Comparison of ENCODE assay signal across 21 cellular contexts in the genomic region with DNA sequence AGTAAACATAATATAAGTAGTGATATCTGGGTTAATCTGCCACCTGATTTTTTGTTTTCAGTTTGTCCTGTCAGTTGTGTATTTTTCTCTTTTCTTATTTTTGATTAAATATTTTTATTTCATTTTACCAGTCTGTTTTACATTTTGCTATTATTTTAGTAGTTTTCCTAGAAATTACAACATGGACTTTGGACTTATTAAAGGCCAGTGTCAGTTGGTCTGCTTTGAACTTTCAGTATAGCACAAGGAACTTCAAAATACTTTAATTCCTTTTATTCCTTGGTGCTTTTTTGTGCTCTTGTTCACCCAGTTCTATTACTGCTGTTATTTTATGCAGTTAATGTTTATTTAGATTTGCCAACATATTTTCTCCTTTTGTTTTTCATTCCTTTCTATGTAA.
DNase-seq lines count a peak whose midpoint lies in the region; ATAC-seq, FAIRE-seq and TF ChIP-seq lines count a peak whose summit lies in the region.
"Had no signal": no experiment of that assay in that cellular context is flagged by ENCODE, and none has a peak within 500 bp of the region (broad histone marks: within the 10 kb centered on the region; RNA-seq: fewer than 3 reads in every experiment).

No MANE protein-coding gene starts in this region.

- H3K4me3 ChIP-seq in Karpas-422 (ENCODE audit: low read length) (no peak overlapping the region), sigmoid colon (no peak overlapping the region)
- H3K4me3 ChIP-seq: cardiac muscle cell, GM23338, ovary, SK-N-MC had no signal

- H3K27me3 Mint-ChIP-seq in activated CD4-positive, alpha-beta T cell treated with anti-CD3 and anti-CD28 coated beads, Interleukin-2, amount 10 ng/mL, durations not matched to agents 24 days and 14 days = no peaks in the 10 kb centered on the region

- no peaks in the 10 kb centered on the region for H3K9me3 Mint-ChIP-seq in activated CD4-positive, alpha-beta T cell treated with anti-CD3 and anti-CD28 coated beads, Interleukin-2, amount 10 ng/mL, durations not matched to agents 24 days and 14 days
- H3K9me3 Mint-ChIP-seq: activated naive CD4-positive, alpha-beta T cell treated with anti-CD3 and anti-CD28 coated beads, Interleukin-2, amount 50 U/mL, for 72 hours; GM23338 had no signal

- H3K36me3 ChIP-seq in Karpas-422 (ENCODE audit: insufficient read depth, low read length) = peaks cover 5% of the 10 kb centered on the region; the same call in 1 of the 2 replicates
- H3K36me3 ChIP-seq in sigmoid colon = no peaks in the 10 kb centered on the region
- H3K36me3 ChIP-seq: cardiac muscle cell, ovary had no signal

- peak overlapping the region; percentile 82 for H3K4me3 Mint-ChIP-seq in activated CD4-positive, alpha-beta T cell treated with anti-CD3 and anti-CD28 coated beads, Interleukin-2, amount 10 ng/mL, durations not matched to agents 24 days and 14 days
- H3K4me3 Mint-ChIP-seq: CD14-positive monocyte, GM23338 had no signal

- no peak overlapping the region for H3K27ac Mint-ChIP-seq in activated CD4-positive, alpha-beta T cell treated with anti-CD3 and anti-CD28 coated beads, Interleukin-2, amount 10 ng/mL, durations not matched to agents 24 days and 14 days
- H3K27ac Mint-ChIP-seq: GM23338 had no signal

- no peak for TF ChIP-seq CTCF in sigmoid colon (IDR thresholded peaks at IDR 0.05)
- TF ChIP-seq CTCF in GM20000 (IDR thresholded peaks at IDR 0.05; ENCODE audit: extremely low read depth, missing control alignments) = no peak

- intact Hi-C loops in activated CD4-positive, alpha-beta T cell treated with anti-CD3 and anti-CD28 coated beads, Interleukin-2, amount 10 ng/mL, durations not matched to agents 24 days and 14 days (cut with micrococcal nuclease) = loop anchor here (5.0 kb wide), 1 partner anchor 89 kb away; no protein-coding TSS in a partner anchor
- intact Hi-C loops in left colon (cut with DNase I, micrococcal nuclease) = no loop called here
- intact Hi-C loops in sigmoid colon (cut with DNase I) = no loop called here

- H3K27ac ChIP-seq in Karpas-422 (ENCODE audit: low read length) (peak overlapping the region; percentile 52; the same call in 1 of the 2 replicates), sigmoid colon (peak overlapping the region in 3 of 4 donors; percentile 61 to 72 (median 67))
- H3K27ac ChIP-seq: cardiac muscle cell, HL-60 had no signal

- H3K4me1 ChIP-seq in Karpas-422 (ENCODE audit: low read length) (peaks cover 30% of the 10 kb centered on the region), sigmoid colon (peaks cover 0 to 38% (median 22%) of the 10 kb centered on the region in 4 donors)

- ATAC-seq in left colon = peak; percentile 26
- ATAC-seq: GM23338 had no signal

- H3K36me3 Mint-ChIP-seq in activated CD4-positive, alpha-beta T cell treated with anti-CD3 and anti-CD28 coated beads, Interleukin-2, amount 10 ng/mL, durations not matched to agents 24 days and 14 days (ENCODE audit: low read depth) = peaks cover 27% of the 10 kb centered on the region

- FAIRE-seq in GM12892 (lab: Jason Lieb, UNC) = no peak
- FAIRE-seq: urothelium cell line had no signal

- DNase-seq in activated CD4-positive, alpha-beta T cell treated with anti-CD3 and anti-CD28 coated beads, Interleukin-2, amount 10 ng/mL, durations not matched to agents 24 days and 14 days = no peak
- DNase-seq in activated CD4-positive, alpha-beta T cell treated with anti-CD3 and anti-CD28 coated beads, Interleukin-2, amount 50 U/mL, for 1 hour = no peak
- no peak for DNase-seq in Karpas-422
- DNase-seq in left colon = no peak
- DNase-seq in sigmoid colon = no peak
- no peak for DNase-seq in cerebellar nuclear complex (lab: John Stamatoyannopoulos, UW)
- no peak for DNase-seq in GM20000 (ENCODE audit: low spot score)
- DNase-seq in GM12892 (ENCODE audit: insufficient read length) = no peak
- DNase-seq: effector CD8-positive, alpha-beta T cell; heart right ventricle; NCI-H1092 treated with DMSO at 0.1 percent for 48 hours; NCI-H69; ovary; stimulated activated naive CD4-positive, alpha-beta T cell treated with Interleukin-2 at 50 U/mL for 16 hours had no signal

- peak overlapping the region; percentile 79 for H3K4me2 ChIP-seq in Karpas-422 (ENCODE audit: low read depth, low read length, poor library complexity, severe bottlenecking)
- H3K4me2 ChIP-seq: GM23338 had no signal

- no peaks in the 10 kb centered on the region for H4K20me1 ChIP-seq in Karpas-422 (ENCODE audit: insufficient read depth, low read depth, low read length)

- no peaks in the 10 kb centered on the region for H3K27me3 ChIP-seq in Karpas-422 (ENCODE audit: low read length)
- H3K27me3 ChIP-seq in sigmoid colon = no peaks in the 10 kb centered on the region
- H3K27me3 ChIP-seq: cardiac muscle cell, heart right ventricle, ovary had no signal

- H2AFZ ChIP-seq in Karpas-422 (ENCODE audit: low read length) = no peak overlapping the region
- H2AFZ ChIP-seq: GM23338 had no signal

- peaks cover 71% of the 10 kb centered on the region for H3K79me2 ChIP-seq in Karpas-422 (ENCODE audit: low read length)

- no peak for TF ChIP-seq POLR2A in sigmoid colon (IDR thresholded peaks at IDR 0.05)
- no peak for TF ChIP-seq POLR2A in GM12892 (IDR thresholded peaks at IDR 0.05; ENCODE audit: low read depth, low read length)

- H3K4me1 Mint-ChIP-seq in activated CD4-positive, alpha-beta T cell treated with anti-CD3 and anti-CD28 coated beads, Interleukin-2, amount 10 ng/mL, durations not matched to agents 24 days and 14 days = peaks cover 40% of the 10 kb centered on the region

- TF ChIP-seq EP300 in sigmoid colon (IDR thresholded peaks at IDR 0.05) = no peak

- no peaks in the 10 kb centered on the region for H3K9me3 ChIP-seq in Karpas-422 (ENCODE audit: low read length)
- no peaks in the 10 kb centered on the region for H3K9me3 ChIP-seq in sigmoid colon
- H3K9me3 ChIP-seq: heart right ventricle, ovary had no signal

- no peak overlapping the region for H3K9ac ChIP-seq in Karpas-422 (ENCODE audit: low read length)

- no peaks in the 10 kb centered on the region for H3K9me2 ChIP-seq in Karpas-422 (replicated peaks; ENCODE audit: insufficient read depth, low read length)
